ENCODE assay signal across 13 cellular contexts in the genomic region with DNA sequence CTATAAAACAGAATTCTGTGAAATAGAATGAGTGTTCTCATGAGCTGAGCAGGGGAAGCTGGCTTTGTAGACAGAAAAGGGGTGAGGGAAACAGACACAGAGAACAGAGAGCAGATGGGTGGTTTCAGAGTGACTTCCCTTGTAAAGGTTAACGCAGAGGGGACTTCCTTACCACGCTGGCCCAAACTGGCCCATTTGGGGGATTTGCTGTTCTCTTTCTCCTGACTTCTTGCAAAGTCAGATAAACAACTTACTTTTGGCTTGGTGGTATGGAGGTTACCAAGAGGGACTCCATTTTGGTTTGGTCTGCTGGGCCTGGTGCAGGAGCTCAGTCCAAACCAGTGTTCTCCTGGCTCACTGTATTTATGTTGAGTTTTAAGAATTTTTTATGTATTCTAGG. TPM values are rescaled to one million over a fixed set of nuclear protein-coding genes. Genes with fewer than 3 reads are reported as not detected.
DNase-seq lines count a peak whose midpoint lies in the region; ATAC-seq and TF ChIP-seq lines count a peak whose summit lies in the region.
"Had no signal": no experiment of that assay in that cellular context is flagged by ENCODE, and none has a peak within 500 bp of the region (broad histone marks: within the 10 kb centered on the region; RNA-seq: fewer than 3 reads in every experiment).

No MANE protein-coding gene starts in this region.

- H3K4me1 Mint-ChIP-seq in CD4-positive, alpha-beta T cell (ENCODE audit: low read depth) = peaks cover 29% of the 10 kb centered on the region

- H3K9me3 ChIP-seq in CD4-positive, alpha-beta T cell (ENCODE audit: control insufficient read depth, low read length) = no peaks in the 10 kb centered on the region
- H3K9me3 ChIP-seq: esophagus squamous epithelium had no signal

- H3K27ac ChIP-seq in CD4-positive, alpha-beta T cell (ENCODE audit: low read depth, low read length) = no peak overlapping the region
- H3K27ac ChIP-seq: esophagus squamous epithelium, SK-N-MC had no signal

- POLR2A ChIA-PET in CD4-positive, alpha-beta T cell (lab: Charles Lee) = interaction anchor here (1.4 kb wide), 1 partner anchor 101 kb away, joined by 5 read pairs; no protein-coding TSS in a partner anchor

- CTCF ChIA-PET in CD4-positive, alpha-beta T cell (lab: Charles Lee) = no interaction called here

- no peaks in the 10 kb centered on the region for H3K27me3 ChIP-seq in CD4-positive, alpha-beta T cell (ENCODE audit: control insufficient read depth, insufficient read depth, low read length)
- H3K27me3 ChIP-seq: esophagus squamous epithelium had no signal

- no peak for DNase-seq in CD4-positive, alpha-beta T cell
- DNase-seq in GM19238 (ENCODE audit: insufficient read length, low spot score) (peak; percentile 39), HT-29 (ENCODE audit: low spot score) (no peak), SIG-M5 treated with dmso at 0.1 percent for 504 hours (lab: John Stamatoyannopoulos, UW; ENCODE audit: unreplicated experiment) (no peak)
- DNase-seq in activated naive CD8-positive, alpha-beta T cell treated with anti-CD3 and anti-CD28 coated beads, Interleukin-2, amount 50 U/mL, for 16 hours (ENCODE audit: low read depth, low spot score) = peak; percentile 1
- DNase-seq: aorta, esophagus squamous epithelium, NCI-H187 had no signal

- H3K27ac Mint-ChIP-seq in CD4-positive, alpha-beta T cell = peak overlapping the region; percentile 55

- H3K4me3 Mint-ChIP-seq in CD4-positive, alpha-beta T cell = no peak overlapping the region

- intact Hi-C loops in CD4-positive, alpha-beta T cell (cut with DNase I, micrococcal nuclease) = loop anchor here in 1 of 2 experiments (5.0 kb wide), 1 partner anchor 47 kb away; a partner anchor contains a TSS

- H3K27me3 Mint-ChIP-seq in CD4-positive, alpha-beta T cell = no peaks in the 10 kb centered on the region

- no peak for TF ChIP-seq CTCF in CD4-positive, alpha-beta T cell (IDR thresholded peaks at IDR 0.05)

- ATAC-seq in CD4-positive, alpha-beta T cell (ENCODE audit: poor library complexity) = peak; percentile 55
- ATAC-seq in HG03571 (IDR thresholded peaks at IDR 0.05; ENCODE audit: unreplicated experiment) (peak; percentile 74), GM19035 (IDR thresholded peaks at IDR 0.05; ENCODE audit: unreplicated experiment) (no peak), HG02981 (IDR thresholded peaks at IDR 0.05; ENCODE audit: unreplicated experiment) (no peak)
- ATAC-seq: sciatic nerve had no signal

- no peaks in the 10 kb centered on the region for H3K9me3 Mint-ChIP-seq in CD4-positive, alpha-beta T cell

- H3K36me3 Mint-ChIP-seq in CD4-positive, alpha-beta T cell (ENCODE audit: low read depth) = peaks cover 37% of the 10 kb centered on the region

RNA-seq across cellular contexts. Expression of a gene that starts 48.4 kb away (rescaled TPM):
- total RNA-seq in CD4-positive, alpha-beta T cell = 10 to 100 TPM; 97.3 to 98.5 TPM
- total RNA-seq in HT-29 (2014; rRNA removed; shearing (Covaris generic)) = 13.9 and 16.1 TPM in 2 replicates

Comparison
In these comparisons a context has a peak if more than half of its experiments do, and no peak if none do; other contexts are left out.
1. ATAC-seq: peak in CD4-positive, alpha-beta T cell (single experiment) and HG03571 (single experiment); none in GM19035 (single experiment) and HG02981 (single experiment).
2. DNase-seq: peak in GM19238 (single experiment) and activated naive CD8-positive, alpha-beta T cell treated with anti-CD3 and anti-CD28 coated beads, Interleukin-2, amount 50 U/mL, for 16 hours (single experiment); none in CD4-positive, alpha-beta T cell (0 of 10), HT-29 (single experiment) and SIG-M5 treated with dmso at 0.1 percent for 504 hours (single experiment).